ENCODE assay signal across 10 cellular contexts in the genomic region with DNA sequence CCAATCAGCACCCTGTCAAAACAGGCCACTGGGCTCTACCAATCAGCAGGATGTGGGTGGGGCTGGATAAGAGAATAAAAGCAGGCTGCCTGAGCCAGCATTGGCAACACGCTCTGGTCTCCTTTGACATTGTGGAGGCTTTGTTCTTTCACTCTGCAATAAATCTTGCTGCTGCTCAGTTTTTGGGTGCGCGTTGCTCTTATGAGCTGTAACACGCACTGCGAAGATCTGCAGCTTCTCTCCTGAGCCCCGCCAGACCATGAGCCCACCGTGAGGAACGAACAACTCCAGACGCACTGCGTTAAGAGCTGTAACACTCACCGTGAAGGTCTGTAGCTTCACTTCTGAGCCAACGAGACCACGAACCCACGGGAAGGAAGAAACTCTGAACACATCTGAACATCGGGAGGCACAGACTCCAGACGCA.
A peak's percentile ranks its signal among the peaks of the same experiment; 100 is the strongest.
DNase-seq lines count a peak whose midpoint lies in the region; ATAC-seq lines count a peak whose summit lies in the region.
"Had no signal": no experiment of that assay in that cellular context is flagged by ENCODE, and none has a peak within 500 bp of the region (broad histone marks: within the 10 kb centered on the region; RNA-seq: fewer than 3 reads in every experiment).

No MANE protein-coding gene starts in this region.

- H3K36me3 Mint-ChIP-seq in activated naive CD4-positive, alpha-beta T cell treated with anti-CD3 and anti-CD28 coated beads, Interleukin-2, amount 50 U/mL, for 24 hours, result no peaks in the 10 kb centered on the region
- H3K36me3 Mint-ChIP-seq: IgD-negative memory B cell had no signal

- H3K9me3 Mint-ChIP-seq in activated naive CD4-positive, alpha-beta T cell treated with anti-CD3 and anti-CD28 coated beads, Interleukin-2, amount 50 U/mL, for 24 hours, result no peaks in the 10 kb centered on the region
- H3K9me3 Mint-ChIP-seq: HFFc6, IgD-negative memory B cell had no signal

- peaks cover 8% of the 10 kb centered on the region for H3K27me3 Mint-ChIP-seq in activated naive CD4-positive, alpha-beta T cell treated with anti-CD3 and anti-CD28 coated beads, Interleukin-2, amount 50 U/mL, for 24 hours

- H3K4me1 Mint-ChIP-seq in activated naive CD4-positive, alpha-beta T cell treated with anti-CD3 and anti-CD28 coated beads, Interleukin-2, amount 50 U/mL, for 24 hours, result peaks cover 5% of the 10 kb centered on the region
- H3K4me1 Mint-ChIP-seq: IgD-negative memory B cell had no signal

- H3K27ac Mint-ChIP-seq in activated naive CD4-positive, alpha-beta T cell treated with anti-CD3 and anti-CD28 coated beads, Interleukin-2, amount 50 U/mL, for 24 hours, result peak overlapping the region; percentile 66
- H3K27ac Mint-ChIP-seq: HFFc6, IgD-negative memory B cell had no signal

- ATAC-seq in stimulated activated naive CD8-positive, alpha-beta T cell treated with anti-CD3 and anti-CD28 coated beads, Interleukin-15, Interleukin-2, amounts not matched to agents 100 U/mL and 50 U/mL, for 24 hours, result peak; percentile 40
- ATAC-seq: left ventricle myocardium superior had no signal

- DNase-seq in activated naive CD4-positive, alpha-beta T cell treated with Interleukin-2 at 50 U/mL for 16 hours, result no peak
- DNase-seq in activated CD8-positive, alpha-beta memory T cell treated with anti-CD3 and anti-CD28 coated beads, Interleukin-2, amount 50 U/mL, for 48 hours, result peak; percentile 60
- DNase-seq in stimulated activated naive CD8-positive, alpha-beta T cell treated with anti-CD3 and anti-CD28 coated beads, Interleukin-15, Interleukin-2, amounts not matched to agents 100 U/mL and 50 U/mL, for 24 hours, result peak; percentile 27
- DNase-seq in 8988T, result no peak
- DNase-seq in NCI-H2107 treated with DMSO at 0.1 percent for 48 hours (lab: John Stamatoyannopoulos, UW; ENCODE audit: unreplicated experiment), result no peak
- DNase-seq: HFFc6, left ventricle myocardium superior, NCI-H2081 had no signal

- H3K4me3 Mint-ChIP-seq in activated naive CD4-positive, alpha-beta T cell treated with anti-CD3 and anti-CD28 coated beads, Interleukin-2, amount 50 U/mL, for 24 hours, result peak overlapping the region; percentile 63
- H3K4me3 Mint-ChIP-seq: HFFc6 had no signal

Comparison
In these comparisons a context has a peak if more than half of its experiments do, and no peak if none do; other contexts are left out.
1. DNase-seq: peak in activated CD8-positive, alpha-beta memory T cell treated with anti-CD3 and anti-CD28 coated beads, Interleukin-2, amount 50 U/mL, for 48 hours (single experiment) and stimulated activated naive CD8-positive, alpha-beta T cell treated with anti-CD3 and anti-CD28 coated beads, Interleukin-15, Interleukin-2, amounts not matched to agents 100 U/mL and 50 U/mL, for 24 hours (single experiment); none in activated naive CD4-positive, alpha-beta T cell treated with Interleukin-2 at 50 U/mL for 16 hours (single experiment), 8988T (single experiment) and NCI-H2107 treated with DMSO at 0.1 percent for 48 hours (single experiment).